9 cellular contexts compared by ENCODE assay signal in genomic region chr17:44097110-44097810, GRCh38. TPM values are rescaled to one million over a fixed set of nuclear protein-coding genes. Genes with fewer than 3 reads are reported as not detected.
DNase-seq lines count a peak whose midpoint lies in the region; ATAC-seq and TF ChIP-seq lines count a peak whose summit lies in the region.
"Had no signal": no experiment of that assay in that cellular context is flagged by ENCODE, and none has a peak within 500 bp of the region (broad histone marks: within the 10 kb centered on the region; RNA-seq: fewer than 3 reads in every experiment).

No MANE protein-coding gene starts in this region.

- no TSS peak for BruUV-seq in Caco-2 (replicated peaks; lab: Mats Ljungman, UMichigan)

- no peaks in the 10 kb centered on the region for H3K9me3 Mint-ChIP-seq in activated CD4-positive, alpha-beta T cell treated with anti-CD3 and anti-CD28 coated beads, Interleukin-2, amount 10 ng/mL, durations not matched to agents 7 days and 5 days
- H3K9me3 Mint-ChIP-seq in Caco-2 (ENCODE audit: unreplicated experiment), result no peaks in the 10 kb centered on the region

- intact Hi-C loops in mucosa of descending colon (cut with DNase I, micrococcal nuclease) (no loop called here), Caco-2 (cut with micrococcal nuclease; ENCODE audit: unreplicated experiment) (no loop called here)

- no peak overlapping the region for H3K27ac Mint-ChIP-seq in activated CD4-positive, alpha-beta T cell treated with anti-CD3 and anti-CD28 coated beads, Interleukin-2, amount 10 ng/mL, durations not matched to agents 7 days and 5 days
- H3K27ac Mint-ChIP-seq in Caco-2 (ENCODE audit: unreplicated experiment), result no peak overlapping the region

- no peak for TF ChIP-seq CTCF in foreskin fibroblast (IDR thresholded peaks at IDR 0.05; ENCODE audit: low read depth, low read length)
- no peak for TF ChIP-seq CTCF in mucosa of descending colon (IDR thresholded peaks at IDR 0.05)
- TF ChIP-seq CTCF in Caco-2 (IDR thresholded peaks at IDR 0.05; ENCODE audit: insufficient read depth in 1 of 2, low read depth in 1 of 2, low read length in 1 of 2, severe bottlenecking in 1 of 2, unreplicated experiment in 1 of 2), result no peak

- no peak overlapping the region for H3K4me3 Mint-ChIP-seq in activated CD4-positive, alpha-beta T cell treated with anti-CD3 and anti-CD28 coated beads, Interleukin-2, amount 10 ng/mL, durations not matched to agents 7 days and 5 days
- H3K4me3 Mint-ChIP-seq in Caco-2 (ENCODE audit: unreplicated experiment), result no peak overlapping the region

- no peaks in the 10 kb centered on the region for H3K9me3 ChIP-seq in mucosa of descending colon
- no peaks in the 10 kb centered on the region for H3K9me3 ChIP-seq in Caco-2
- H3K9me3 ChIP-seq: prostate gland had no signal

- no peaks in the 10 kb centered on the region for H3K27me3 Mint-ChIP-seq in activated CD4-positive, alpha-beta T cell treated with anti-CD3 and anti-CD28 coated beads, Interleukin-2, amount 10 ng/mL, durations not matched to agents 7 days and 5 days
- no peaks in the 10 kb centered on the region for H3K27me3 Mint-ChIP-seq in Caco-2 (ENCODE audit: insufficient read depth, unreplicated experiment)

- H3K4me1 Mint-ChIP-seq in activated CD4-positive, alpha-beta T cell treated with anti-CD3 and anti-CD28 coated beads, Interleukin-2, amount 10 ng/mL, durations not matched to agents 7 days and 5 days, result peaks cover 17% of the 10 kb centered on the region
- H3K4me1 Mint-ChIP-seq in Caco-2 (ENCODE audit: low read depth, unreplicated experiment), result peaks cover 8% of the 10 kb centered on the region

- CTCF ChIA-PET in activated CD4-positive, alpha-beta T cell treated with anti-CD3 and anti-CD28 coated beads, Interleukin-2, amount 10 ng/mL, durations not matched to agents 7 days and 5 days (lab: Charles Lee), result no interaction called here
- CTCF ChIA-PET in Caco-2 (lab: Charles Lee), result interaction anchor here (1.0 kb wide), 1 partner anchor 19 kb away, joined by 5 read pairs; no protein-coding TSS in a partner anchor

- POLR2A ChIA-PET in activated CD4-positive, alpha-beta T cell treated with anti-CD3 and anti-CD28 coated beads, Interleukin-2, amount 10 ng/mL, durations not matched to agents 7 days and 5 days (lab: Charles Lee), result no interaction called here
- POLR2A ChIA-PET in Caco-2 (lab: Charles Lee), result no interaction called here

- H3K4me3 ChIP-seq in foreskin fibroblast (ENCODE audit: low read depth in 1 of 2, low read length in 2 of 2), result no peak overlapping the region
- no peak overlapping the region for H3K4me3 ChIP-seq in mucosa of descending colon
- H3K4me3 ChIP-seq in Caco-2 (ENCODE audit: low read depth, low read length), result no peak overlapping the region
- H3K4me3 ChIP-seq: prostate gland had no signal

- H3K36me3 ChIP-seq in mucosa of descending colon (ENCODE audit: low read depth) (no peaks in the 10 kb centered on the region), Caco-2 (ENCODE audit: control insufficient read depth, insufficient read depth, low read length) (no peaks in the 10 kb centered on the region)

- H3K4me1 ChIP-seq in mucosa of descending colon (ENCODE audit: low read depth) (peaks cover 17% of the 10 kb centered on the region), Caco-2 (peaks cover 9% of the 10 kb centered on the region; the same call in 1 of the 2 replicates)

- no peaks in the 10 kb centered on the region for H3K27me3 ChIP-seq in Caco-2 (replicated peaks; ENCODE audit: control insufficient read depth, insufficient read depth, low read length)

- no peaks in the 10 kb centered on the region for H3K36me3 Mint-ChIP-seq in activated CD4-positive, alpha-beta T cell treated with anti-CD3 and anti-CD28 coated beads, Interleukin-2, amount 10 ng/mL, durations not matched to agents 7 days and 5 days (ENCODE audit: low read depth)
- H3K36me3 Mint-ChIP-seq in Caco-2 (ENCODE audit: insufficient read depth, unreplicated experiment), result no peaks in the 10 kb centered on the region

- DNase-seq in EH (ENCODE audit: low read depth) (peak; percentile 90), SW480 (ENCODE audit: low spot score) (peak; percentile 30), foreskin fibroblast (peak; percentile 73 to 83), renal cortical epithelial cell (ENCODE audit: low read depth) (peak; percentile 34), mucosa of descending colon (no peak), Caco-2 (no peak)
- DNase-seq in activated CD4-positive, alpha-beta T cell treated with anti-CD3 and anti-CD28 coated beads, Interleukin-2, amount 10 ng/mL, durations not matched to agents 7 days and 5 days, result no peak

- ATAC-seq in mucosa of descending colon (no peak), HG02840 (IDR thresholded peaks at IDR 0.05; ENCODE audit: low FRiP score, unreplicated experiment) (no peak)

RNA-seq across cellular contexts. Expression of gene HDAC5, which starts 26.2 kb away (rescaled TPM):
- total RNA-seq in renal cortical epithelial cell, result 10.9 and 22.7 TPM in 2 replicates
- total RNA-seq in activated CD4-positive, alpha-beta T cell treated with anti-CD3 and anti-CD28 coated beads, Interleukin-2, amount 10 ng/mL, durations not matched to agents 7 days and 5 days, result 10 to 100 TPM; 27.0 to 32.3 TPM
- 10 to 100 TPM; 18.9 to 48.3 (median 32.4) TPM for total RNA-seq in mucosa of descending colon
- total RNA-seq in Caco-2 (2022), result 25.9 and 27.0 TPM in 2 replicates

RNA-seq across cellular contexts. Expression of gene G6PC3, which starts 26.7 kb away (rescaled TPM):
- total RNA-seq in renal cortical epithelial cell (15.8 and 54.2 TPM in 2 replicates), mucosa of descending colon (10 to 100 TPM; 29.5 to 48.1 (median 30.0) TPM), Caco-2 (2022) (60.1 and 64.5 TPM in 2 replicates)
- total RNA-seq in activated CD4-positive, alpha-beta T cell treated with anti-CD3 and anti-CD28 coated beads, Interleukin-2, amount 10 ng/mL, durations not matched to agents 7 days and 5 days, result 10 to 100 TPM; 18.1 to 25.2 TPM

RNA-seq across cellular contexts. Expression of gene LSM12, which starts 30.8 kb away (rescaled TPM):
- 30.3 and 42.2 TPM in 2 replicates for total RNA-seq in renal cortical epithelial cell
- total RNA-seq in activated CD4-positive, alpha-beta T cell treated with anti-CD3 and anti-CD28 coated beads, Interleukin-2, amount 10 ng/mL, durations not matched to agents 7 days and 5 days, result 10 to 100 TPM; 59.3 to 64.8 TPM
- total RNA-seq in mucosa of descending colon, result 10 to 100 TPM; 45.1 to 63.5 (median 48.2) TPM
- 83.1 and 85.5 TPM in 2 replicates for total RNA-seq in Caco-2 (2022)

RNA-seq across cellular contexts. Expression of gene HROB, which starts 44.5 kb away (rescaled TPM):
- total RNA-seq in renal cortical epithelial cell (0.70 and 1.2 TPM in 2 replicates), mucosa of descending colon (1 to 10 TPM; 1.5 to 3.0 (median 1.8) TPM), Caco-2 (2022) (15.2 and 17.0 TPM in 2 replicates)
- total RNA-seq in activated CD4-positive, alpha-beta T cell treated with anti-CD3 and anti-CD28 coated beads, Interleukin-2, amount 10 ng/mL, durations not matched to agents 7 days and 5 days, result 10 to 100 TPM; 15.1 to 16.4 TPM

Comparison
In these comparisons a context has a peak if more than half of its experiments do, and no peak if none do; other contexts are left out.
1. DNase-seq: peak in EH (single experiment), SW480 (single experiment), foreskin fibroblast (2 of 2) and renal cortical epithelial cell (single experiment); none in activated CD4-positive, alpha-beta T cell treated with anti-CD3 and anti-CD28 coated beads, Interleukin-2, amount 10 ng/mL, durations not matched to agents 7 days and 5 days (single experiment), mucosa of descending colon (0 of 3) and Caco-2 (0 of 2).